Comparison of ENCODE assay signal across 8 cellular contexts in the genomic region with DNA sequence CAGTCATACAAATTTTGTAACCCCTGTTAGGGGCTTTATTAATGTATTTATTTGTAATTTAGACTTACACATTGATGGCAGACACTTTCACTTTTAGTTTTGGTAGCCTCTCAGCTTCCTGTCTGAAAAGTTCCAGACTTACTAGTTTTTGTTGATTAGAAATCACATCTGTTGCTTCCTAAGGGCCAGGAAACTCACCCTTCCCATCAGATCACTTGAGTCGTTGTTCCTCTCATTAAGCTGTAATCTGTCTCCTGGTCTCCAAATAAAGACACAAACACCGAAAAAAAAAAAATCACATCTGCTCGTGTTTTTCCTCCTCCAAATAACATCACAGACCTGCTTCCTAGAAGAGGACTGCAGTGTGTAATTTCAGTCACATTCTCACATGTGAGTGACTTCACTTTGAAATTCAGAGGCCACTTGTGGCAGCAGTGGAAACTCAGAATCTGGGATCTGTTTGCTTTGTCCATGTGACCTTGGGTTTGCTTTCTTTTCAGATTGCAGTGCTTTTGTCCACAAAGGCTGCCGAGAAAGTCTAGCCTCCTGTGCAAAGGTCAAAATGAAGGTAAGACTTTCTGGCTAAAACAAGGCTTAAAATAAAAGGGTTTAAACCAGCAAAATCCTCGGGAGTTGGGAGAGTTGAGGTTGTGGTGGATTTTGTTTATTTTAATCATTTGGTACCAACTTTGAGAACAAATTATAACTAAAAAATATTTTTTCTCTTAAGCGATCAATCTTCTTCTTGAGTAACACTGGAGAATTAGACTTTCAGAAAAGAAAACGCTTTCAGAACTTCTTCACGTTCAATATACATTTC.
A peak's percentile ranks its signal among the peaks of the same experiment; 100 is the strongest.
DNase-seq lines count a peak whose midpoint lies in the region; ATAC-seq and TF ChIP-seq lines count a peak whose summit lies in the region.

No MANE protein-coding gene starts in this region.

- H3K36me3 ChIP-seq in hepatocyte (replicated peaks; ENCODE audit: insufficient read depth, low read depth): no peaks in the 10 kb centered on the region

- peaks cover 12 to 35% of the 10 kb centered on the region in 2 donors for H3K36me3 Mint-ChIP-seq in activated naive CD4-positive, alpha-beta T cell treated with anti-CD3 and anti-CD28 coated beads, Interleukin-2, amount 50 U/mL, for 72 hours
- H3K36me3 Mint-ChIP-seq in stimulated activated naive B cell treated with anti-CD40 and anti-IgM and Interleukin-4, amounts not matched to agents 10 μg/mL and 1 μg/mL and 100 μg/mL, for 72 hours: peaks cover 30 to 45% of the 10 kb centered on the region in 2 donors

- peak overlapping the region; percentile 66 for H3K4me2 ChIP-seq in hepatocyte

- peaks cover 12% of the 10 kb centered on the region for H3K79me2 ChIP-seq in hepatocyte

- H3K27ac ChIP-seq in hepatocyte: peak overlapping the region; percentile 95

- H4K20me1 ChIP-seq in hepatocyte (ENCODE audit: insufficient read depth, poor library complexity, severe bottlenecking): no peaks in the 10 kb centered on the region

- peaks cover 46% of the 10 kb centered on the region for H3K4me1 ChIP-seq in hepatocyte (ENCODE audit: insufficient read depth)

- no peak for DNase-seq in activated naive CD4-positive, alpha-beta T cell treated with anti-CD3 and anti-CD28 coated beads, Interleukin-2, amount 50 U/mL, for 72 hours (ENCODE audit: low spot score in 2 of 2)
- DNase-seq in hepatocyte (ENCODE audit: low spot score) (peak; percentile 76), ACHN (no peak), inferior parietal cortex (ENCODE audit: extremely low spot score) (no peak)
- no peak for DNase-seq in stimulated activated naive B cell treated with anti-CD40 and anti-IgM and Interleukin-4, amounts not matched to agents 10 μg/mL and 1 μg/mL and 100 μg/mL, for 72 hours

- WGBS in hepatocyte (ENCODE audit: low lambda C conversion rate, missing lambda C conversion rate): 41% methylated on average over 8 of the region's 8 CpGs

- no peaks in the 10 kb centered on the region for H3K9me2 ChIP-seq in hepatocyte (replicated peaks; ENCODE audit: insufficient read depth)

- in situ Hi-C loops in ACHN (cut with HindIII; ENCODE audit: low pct_ligation_motif_present, low pct_unique_long_range_greater_than_20kb, low sequenced_read_pairs): no loop called here

- peak overlapping the region; percentile 100 for H3K27ac Mint-ChIP-seq in activated naive CD4-positive, alpha-beta T cell treated with anti-CD3 and anti-CD28 coated beads, Interleukin-2, amount 50 U/mL, for 72 hours
- H3K27ac Mint-ChIP-seq in stimulated activated naive B cell treated with anti-CD40 and anti-IgM and Interleukin-4, amounts not matched to agents 10 μg/mL and 1 μg/mL and 100 μg/mL, for 72 hours: peak overlapping the region; percentile 99

- peaks cover 45 to 72% of the 10 kb centered on the region in 2 donors for H3K4me1 Mint-ChIP-seq in stimulated activated naive B cell treated with anti-CD40 and anti-IgM and Interleukin-4, amounts not matched to agents 10 μg/mL and 1 μg/mL and 100 μg/mL, for 72 hours

- H2AFZ ChIP-seq in hepatocyte: no peak overlapping the region

- no peaks in the 10 kb centered on the region for H3K9me3 ChIP-seq in hepatocyte (ENCODE audit: low read depth)

- no peaks in the 10 kb centered on the region for H3K27me3 Mint-ChIP-seq in stimulated activated naive B cell treated with anti-CD40 and anti-IgM and Interleukin-4, amounts not matched to agents 10 μg/mL and 1 μg/mL and 100 μg/mL, for 72 hours

- H3K27me3 ChIP-seq in hepatocyte: no peaks in the 10 kb centered on the region

- ATAC-seq in GM18858 (IDR thresholded peaks at IDR 0.05; ENCODE audit: unreplicated experiment): peak; percentile 9
- peak; percentile 14 for ATAC-seq in HG03135 (IDR thresholded peaks at IDR 0.05; ENCODE audit: unreplicated experiment)
- peak; percentile 30 to 34 for ATAC-seq in activated naive CD4-positive, alpha-beta T cell treated with anti-CD3 and anti-CD28 coated beads, Interleukin-2, amount 50 U/mL, for 72 hours
- peak; percentile 28 to 41 for ATAC-seq in stimulated activated naive B cell treated with anti-CD40 and anti-IgM and Interleukin-4, amounts not matched to agents 10 μg/mL and 1 μg/mL and 100 μg/mL, for 72 hours (replicated peaks)
- ATAC-seq in GM18520 (IDR thresholded peaks at IDR 0.05; ENCODE audit: unreplicated experiment): no peak

- no peak for TF ChIP-seq CTCF in hepatocyte (IDR thresholded peaks at IDR 0.05; ENCODE audit: poor library complexity)

- peak overlapping the region; percentile 83 to 86 for H3K4me3 Mint-ChIP-seq in stimulated activated naive B cell treated with anti-CD40 and anti-IgM and Interleukin-4, amounts not matched to agents 10 μg/mL and 1 μg/mL and 100 μg/mL, for 72 hours

- no peaks in the 10 kb centered on the region for H3K9me3 Mint-ChIP-seq in activated naive CD4-positive, alpha-beta T cell treated with anti-CD3 and anti-CD28 coated beads, Interleukin-2, amount 50 U/mL, for 72 hours
- H3K9me3 Mint-ChIP-seq in stimulated activated naive B cell treated with anti-CD40 and anti-IgM and Interleukin-4, amounts not matched to agents 10 μg/mL and 1 μg/mL and 100 μg/mL, for 72 hours: no peaks in the 10 kb centered on the region

- peak overlapping the region; percentile 8 for H3K4me3 ChIP-seq in hepatocyte
